1 cellular context compared by ENCODE assay signal in genomic region chr19:10976200-10976892, GRCh38.
TF ChIP-seq lines count a peak whose summit lies in the region.

No MANE protein-coding gene starts in this region.

TF ChIP-seq in SK-N-SH treated with all-trans-retinoic acid at 6 μM for 48 hours, 23 proteins besides CTCF, POLR2A, EP300 and RAD21 (continued from another document):
- TF ChIP-seq CSRNP3 (CRISPR knock-in tag; IDR thresholded peaks at IDR 0.05), result no peak
- no peak for TF ChIP-seq OSR1 (CRISPR knock-in tag; IDR thresholded peaks at IDR 0.05)
- TF ChIP-seq TSHZ2 (CRISPR knock-in tag; IDR thresholded peaks at IDR 0.05), result no peak
- no peak for TF ChIP-seq PATZ1 (CRISPR knock-in tag; IDR thresholded peaks at IDR 0.05; ENCODE audit: borderline replicate concordance)
- no peak for TF ChIP-seq TOX (CRISPR knock-in tag; IDR thresholded peaks at IDR 0.05; ENCODE audit: borderline replicate concordance)
- no peak for TF ChIP-seq ZFP30 (CRISPR knock-in tag; IDR thresholded peaks at IDR 0.05)
